In genomic region chr3:59772416-59773408, GRCh38 we compare ENCODE assay signal across 12 cellular contexts.
DNase-seq lines count a peak whose midpoint lies in the region; ATAC-seq, FAIRE-seq and TF ChIP-seq lines count a peak whose summit lies in the region.
"Had no signal": no experiment of that assay in that cellular context is flagged by ENCODE, and none has a peak within 500 bp of the region (broad histone marks: within the 10 kb centered on the region; RNA-seq: fewer than 3 reads in every experiment).

No MANE protein-coding gene starts in this region.

- ATAC-seq in GM18867 (IDR thresholded peaks at IDR 0.05; ENCODE audit: unreplicated experiment): peak; percentile 69
- no peak for ATAC-seq in gastroesophageal sphincter
- ATAC-seq in GM21786 (IDR thresholded peaks at IDR 0.05; ENCODE audit: unreplicated experiment): no peak

- no peak overlapping the region for H3K27ac ChIP-seq in small intestine (ENCODE audit: low read depth in 1 of 2, low read length in 1 of 2)
- no peak overlapping the region for H3K27ac ChIP-seq in sigmoid colon
- H3K27ac ChIP-seq in gastroesophageal sphincter: no peak overlapping the region
- H3K27ac ChIP-seq: tibial nerve had no signal

- H3K9me3 ChIP-seq in small intestine (ENCODE audit: control insufficient read depth, low read depth) (no peaks in the 10 kb centered on the region), sigmoid colon (no peaks in the 10 kb centered on the region), gastroesophageal sphincter (no peaks in the 10 kb centered on the region)
- H3K9me3 ChIP-seq: tibial nerve had no signal

- H3K27me3 Mint-ChIP-seq in T-helper 2 cell treated with Interferon-gamma antibody and Interleukin-4, amounts not matched to agents 5 μg/mL and 100 μg/mL, for 36 hours (ENCODE audit: low read depth): no peaks in the 10 kb centered on the region
- no peaks in the 10 kb centered on the region for H3K27me3 Mint-ChIP-seq in activated naive CD4-positive, alpha-beta T cell treated with anti-CD3 and anti-CD28 coated beads for 36 hours (ENCODE audit: low read depth)

- peak; percentile 55 for DNase-seq in T-helper 2 cell treated with Interferon-gamma antibody and Interleukin-4, amounts not matched to agents 5 μg/mL and 100 μg/mL, for 36 hours (ENCODE audit: low spot score)
- DNase-seq in activated naive CD4-positive, alpha-beta T cell treated with anti-CD3 and anti-CD28 coated beads for 36 hours: peak; percentile 79
- DNase-seq in small intestine (peak; percentile 33), sigmoid colon (no peak), putamen (ENCODE audit: low spot score) (no peak)
- DNase-seq: amygdala, NCI-H1105 had no signal

- H3K4me3 ChIP-seq in small intestine (ENCODE audit: low read depth in 1 of 2, low read length in 2 of 2) (no peak overlapping the region), sigmoid colon (no peak overlapping the region), gastroesophageal sphincter (no peak overlapping the region)
- H3K4me3 ChIP-seq: skin epidermis, tibial nerve had no signal

- peak overlapping the region; percentile 65 for H3K4me3 Mint-ChIP-seq in T-helper 2 cell treated with Interferon-gamma antibody and Interleukin-4, amounts not matched to agents 5 μg/mL and 100 μg/mL, for 36 hours
- peak overlapping the region; percentile 7 for H3K4me3 Mint-ChIP-seq in activated naive CD4-positive, alpha-beta T cell treated with anti-CD3 and anti-CD28 coated beads for 36 hours

- TF ChIP-seq POLR2A in sigmoid colon (IDR thresholded peaks at IDR 0.05) (no peak), gastroesophageal sphincter (IDR thresholded peaks at IDR 0.05) (no peak)

- TF ChIP-seq EP300 in sigmoid colon (IDR thresholded peaks at IDR 0.05): no peak
- TF ChIP-seq EP300 in gastroesophageal sphincter (IDR thresholded peaks at IDR 0.05): no peak

- H3K27ac Mint-ChIP-seq in T-helper 2 cell treated with Interferon-gamma antibody and Interleukin-4, amounts not matched to agents 5 μg/mL and 100 μg/mL, for 36 hours: peak overlapping the region; percentile 70
- no peak overlapping the region for H3K27ac Mint-ChIP-seq in activated naive CD4-positive, alpha-beta T cell treated with anti-CD3 and anti-CD28 coated beads for 36 hours

- H3K36me3 Mint-ChIP-seq in T-helper 2 cell treated with Interferon-gamma antibody and Interleukin-4, amounts not matched to agents 5 μg/mL and 100 μg/mL, for 36 hours (ENCODE audit: low read depth): peaks cover 24% of the 10 kb centered on the region
- no peaks in the 10 kb centered on the region for H3K36me3 Mint-ChIP-seq in activated naive CD4-positive, alpha-beta T cell treated with anti-CD3 and anti-CD28 coated beads for 36 hours (ENCODE audit: low read depth)

- peaks cover 63% of the 10 kb centered on the region for H3K4me1 Mint-ChIP-seq in T-helper 2 cell treated with Interferon-gamma antibody and Interleukin-4, amounts not matched to agents 5 μg/mL and 100 μg/mL, for 36 hours (ENCODE audit: low read depth)
- peaks cover 46% of the 10 kb centered on the region for H3K4me1 Mint-ChIP-seq in activated naive CD4-positive, alpha-beta T cell treated with anti-CD3 and anti-CD28 coated beads for 36 hours (ENCODE audit: low read depth)

- 64 to 78% (median 64%) methylated on average over 12 of the region's 12 CpGs for WGBS in small intestine, 3 donors
- 54 to 81% methylated on average over 12 of the region's 12 CpGs for WGBS in sigmoid colon, 2 donors
- 79 to 93% methylated on average over 5 of the region's 12 CpGs for WGBS in gastroesophageal sphincter (ENCODE audit: low coverage in 1 of 2), 2 donors

- no peak for FAIRE-seq in small intestine (lab: Jason Lieb, UNC)

- H3K4me1 ChIP-seq in small intestine (ENCODE audit: control insufficient read depth in 2 of 2, insufficient read depth in 1 of 2, low read depth in 1 of 2, low read length in 1 of 2): peaks cover 0 to 3% of the 10 kb centered on the region in 2 donors
- H3K4me1 ChIP-seq in sigmoid colon: no peaks in the 10 kb centered on the region
- H3K4me1 ChIP-seq in gastroesophageal sphincter: no peaks in the 10 kb centered on the region

- CTCF ChIA-PET in activated naive CD4-positive, alpha-beta T cell treated with anti-CD3 and anti-CD28 coated beads for 36 hours (lab: Charles Lee): interaction anchor here (0.6 to 2.1 kb wide), 6 partner anchors 9 to 85 kb away, joined by 4 to 8 read pairs (median 5); no protein-coding TSS in a partner anchor

- no peaks in the 10 kb centered on the region for H3K36me3 ChIP-seq in small intestine (ENCODE audit: control insufficient read depth in 2 of 2, insufficient read depth in 2 of 2, low read length in 2 of 2)
- H3K36me3 ChIP-seq in sigmoid colon: no peaks in the 10 kb centered on the region
- no peaks in the 10 kb centered on the region for H3K36me3 ChIP-seq in gastroesophageal sphincter
- H3K36me3 ChIP-seq: tibial nerve had no signal

- intact Hi-C loops in activated naive CD4-positive, alpha-beta T cell treated with anti-CD3 and anti-CD28 coated beads for 36 hours (cut with micrococcal nuclease): loop anchor here (1.0 to 5.0 kb wide), 3 partner anchors 15 to 345 kb away; no protein-coding TSS in a partner anchor
- intact Hi-C loops in sigmoid colon (cut with DNase I): no loop called here

- H3K27me3 ChIP-seq in small intestine (ENCODE audit: control insufficient read depth in 2 of 2, insufficient read depth in 2 of 2, low read length in 2 of 2) (no peaks in the 10 kb centered on the region), sigmoid colon (no peaks in the 10 kb centered on the region), gastroesophageal sphincter (no peaks in the 10 kb centered on the region)
- H3K27me3 ChIP-seq: tibial nerve had no signal

- H3K9me3 Mint-ChIP-seq in T-helper 2 cell treated with Interferon-gamma antibody and Interleukin-4, amounts not matched to agents 5 μg/mL and 100 μg/mL, for 36 hours: no peaks in the 10 kb centered on the region
- no peaks in the 10 kb centered on the region for H3K9me3 Mint-ChIP-seq in activated naive CD4-positive, alpha-beta T cell treated with anti-CD3 and anti-CD28 coated beads for 36 hours

- TF ChIP-seq CTCF in sigmoid colon (IDR thresholded peaks at IDR 0.05): no peak
- TF ChIP-seq CTCF in gastroesophageal sphincter (IDR thresholded peaks at IDR 0.05): no peak

Comparison
In these comparisons a context has a peak if more than half of its experiments do, and no peak if none do; other contexts are left out.
1. DNase-seq: peak in T-helper 2 cell treated with Interferon-gamma antibody and Interleukin-4, amounts not matched to agents 5 μg/mL and 100 μg/mL, for 36 hours (single experiment), activated naive CD4-positive, alpha-beta T cell treated with anti-CD3 and anti-CD28 coated beads for 36 hours (single experiment) and small intestine (single experiment); none in sigmoid colon (single experiment) and putamen (single experiment).